In genomic region chr16:4937782-4938682, GRCh38 we compare ENCODE assay signal across 10 cellular contexts. TPM values are rescaled to one million over a fixed set of nuclear protein-coding genes. Genes with fewer than 3 reads are reported as not detected.
DNase-seq lines count a peak whose midpoint lies in the region; ATAC-seq and TF ChIP-seq lines count a peak whose summit lies in the region.
"Had no signal": no experiment of that assay in that cellular context is flagged by ENCODE, and none has a peak within 500 bp of the region (broad histone marks: within the 10 kb centered on the region; RNA-seq: fewer than 3 reads in every experiment).

No MANE protein-coding gene starts in this region.

- no peak for TF ChIP-seq CTCF in MM.1S (IDR thresholded peaks at IDR 0.05; ENCODE audit: low read length)

- H3K4me3 ChIP-seq in MM.1S (ENCODE audit: low read length) (no peak overlapping the region), skeletal muscle satellite cell (ENCODE audit: low read length) (no peak overlapping the region)

- peaks cover 39% of the 10 kb centered on the region for H3K27me3 Mint-ChIP-seq in activated naive CD8-positive, alpha-beta T cell treated with anti-CD3 and anti-CD28 coated beads for 36 hours

- peaks cover 17% of the 10 kb centered on the region for H3K4me1 ChIP-seq in MM.1S (ENCODE audit: low read length)
- H3K4me1 ChIP-seq in skeletal muscle satellite cell (ENCODE audit: control insufficient read depth, insufficient read depth, low read length), result peaks cover 38% of the 10 kb centered on the region

- no peaks in the 10 kb centered on the region for H3K79me2 ChIP-seq in MM.1S (ENCODE audit: low read length)

- H3K9me2 ChIP-seq in MM.1S (replicated peaks; ENCODE audit: insufficient read depth, low read length), result no peaks in the 10 kb centered on the region

- peak overlapping the region; percentile 40 for H3K4me3 Mint-ChIP-seq in activated naive CD8-positive, alpha-beta T cell treated with anti-CD3 and anti-CD28 coated beads for 36 hours

- no peak overlapping the region for H3K27ac Mint-ChIP-seq in activated naive CD8-positive, alpha-beta T cell treated with anti-CD3 and anti-CD28 coated beads for 36 hours

- ATAC-seq in left lobe of liver, result peak; percentile 53
- no peak for ATAC-seq in GM19395 (IDR thresholded peaks at IDR 0.05; ENCODE audit: unreplicated experiment)

- no peak overlapping the region for H2AFZ ChIP-seq in MM.1S (ENCODE audit: low read length)

- H3K4me1 Mint-ChIP-seq in activated naive CD8-positive, alpha-beta T cell treated with anti-CD3 and anti-CD28 coated beads for 36 hours, result no peaks in the 10 kb centered on the region

- H4K20me1 ChIP-seq in MM.1S (ENCODE audit: insufficient read depth, low read length), result no peaks in the 10 kb centered on the region

- H3K9me3 ChIP-seq in MM.1S (replicated peaks; ENCODE audit: insufficient read depth, low read length), result no peaks in the 10 kb centered on the region
- H3K9me3 ChIP-seq in skeletal muscle satellite cell (replicated peaks; ENCODE audit: low read length), result no peaks in the 10 kb centered on the region

- in situ Hi-C loops in KBM-7 (cut with MboI; ENCODE audit: low pct_unique_long_range_greater_than_20kb, low sequenced_read_pairs), result no loop called here

- H3K4me2 ChIP-seq in MM.1S (ENCODE audit: low read depth, low read length) (0 out of 2 replicates have a peak overlapping the region, but pooled peaks have one; percentile 12), skeletal muscle satellite cell (ENCODE audit: low read length) (peak overlapping the region; percentile 81)

- H3K36me3 ChIP-seq in MM.1S (replicated peaks; ENCODE audit: insufficient read depth, low read length), result no peaks in the 10 kb centered on the region
- no peaks in the 10 kb centered on the region for H3K36me3 ChIP-seq in skeletal muscle satellite cell (ENCODE audit: insufficient read depth, low read length)
- H3K36me3 ChIP-seq: cardiac muscle cell had no signal

- H3K27ac ChIP-seq in MM.1S (ENCODE audit: low read length), result no peak overlapping the region
- H3K27ac ChIP-seq: cardiac muscle cell had no signal

- no peaks in the 10 kb centered on the region for H3K9me3 Mint-ChIP-seq in activated naive CD8-positive, alpha-beta T cell treated with anti-CD3 and anti-CD28 coated beads for 36 hours

- H3K36me3 Mint-ChIP-seq in activated naive CD8-positive, alpha-beta T cell treated with anti-CD3 and anti-CD28 coated beads for 36 hours, result no peaks in the 10 kb centered on the region

- H3K27me3 ChIP-seq in MM.1S (replicated peaks; ENCODE audit: insufficient read depth, low read length), result peaks cover 40% of the 10 kb centered on the region
- peaks cover 45% of the 10 kb centered on the region for H3K27me3 ChIP-seq in skeletal muscle satellite cell (ENCODE audit: control insufficient read depth, insufficient read depth, low read length)
- H3K27me3 ChIP-seq: cardiac muscle cell had no signal

- DNase-seq in MM.1S (no peak), left lobe of liver (ENCODE audit: low spot score) (peak; percentile 91), putamen (ENCODE audit: low spot score) (no peak), KBM-7 (no peak)
- DNase-seq in activated naive CD8-positive, alpha-beta T cell treated with anti-CD3 and anti-CD28 coated beads for 36 hours, result no peak
- no peak for DNase-seq in effector CD4-positive, alpha-beta T cell
- DNase-seq: activated CD4-positive, alpha-beta T cell treated with anti-CD3 and anti-CD28 coated beads for 1 hour had no signal

- H3K9ac ChIP-seq in MM.1S (ENCODE audit: low read length) (no peak overlapping the region), skeletal muscle satellite cell (ENCODE audit: low read depth, low read length) (no peak overlapping the region)

- no peaks in the 10 kb centered on the region; the same call in none of the 2 replicates for H3F3A ChIP-seq in MM.1S (ENCODE audit: insufficient read depth, low read length)

RNA-seq across cellular contexts. Expression of gene PPL, which starts 1.1 kb away (rescaled TPM):
- not detected for total RNA-seq in activated naive CD8-positive, alpha-beta T cell treated with anti-CD3 and anti-CD28 coated beads for 36 hours
- total RNA-seq in left lobe of liver, result 26.4 TPM
- 8.6 and 16.6 TPM in 2 replicates for total RNA-seq in skeletal muscle satellite cell (2012; rRNA removed)

RNA-seq across cellular contexts. Expression of gene SEC14L5, which starts 20.1 kb away (rescaled TPM):
- under 1 TPM; 0.04 to 0.10 TPM for total RNA-seq in activated naive CD8-positive, alpha-beta T cell treated with anti-CD3 and anti-CD28 coated beads for 36 hours
- 0.33 TPM for total RNA-seq in left lobe of liver
- under 0.01 TPM in 2 replicates for total RNA-seq in skeletal muscle satellite cell (2012; rRNA removed)

Comparison
In these comparisons a context has a peak if more than half of its experiments do, and no peak if none do; other contexts are left out.
1. RNA of gene PPL, which starts 1.1 kb away (total RNA-seq): 26.4 TPM in left lobe of liver (single experiment); not detected in activated naive CD8-positive, alpha-beta T cell treated with anti-CD3 and anti-CD28 coated beads for 36 hours; every median in the first group is over 10 times any median in the second.